In genomic region chr1:18288609-18289219, GRCh38 we compare ENCODE assay signal across 17 cellular contexts.
DNase-seq lines count a peak whose midpoint lies in the region; ATAC-seq, FAIRE-seq and TF ChIP-seq lines count a peak whose summit lies in the region.
"Had no signal": no experiment of that assay in that cellular context is flagged by ENCODE, and none has a peak within 500 bp of the region (broad histone marks: within the 10 kb centered on the region; RNA-seq: fewer than 3 reads in every experiment).

No MANE protein-coding gene starts in this region.

- ATAC-seq in stimulated activated naive CD8-positive, alpha-beta T cell treated with anti-CD3 and anti-CD28 coated beads, Interleukin-15, Interleukin-2, amounts not matched to agents 100 U/mL and 50 U/mL, for 24 hours, result no peak

- H3K9me3 Mint-ChIP-seq in Calu3 (ENCODE audit: low read depth, unreplicated experiment), result no peaks in the 10 kb centered on the region
- H3K9me3 Mint-ChIP-seq: activated naive CD8-positive, alpha-beta T cell treated with anti-CD3 and anti-CD28 coated beads for 36 hours; activated T-cell treated with anti-CD3 and anti-CD28 coated beads, Interleukin-2, amount 50 U/mL, for 24 hours; dendritic cell treated with granulocyte-macrophage colony-stimulating factor and Interleukin-4, amounts not matched to agents 40 ng/mL and 50 ng/mL, for 4 days had no signal

- BruUV-seq in Calu3 (replicated peaks; lab: Mats Ljungman, UMichigan), result no TSS peak

- H3K27ac Mint-ChIP-seq in Calu3 (ENCODE audit: unreplicated experiment), result no peak overlapping the region
- H3K27ac Mint-ChIP-seq: activated naive CD8-positive, alpha-beta T cell treated with anti-CD3 and anti-CD28 coated beads for 36 hours; activated T-cell treated with anti-CD3 and anti-CD28 coated beads, Interleukin-2, amount 50 U/mL, for 24 hours; dendritic cell treated with granulocyte-macrophage colony-stimulating factor and Interleukin-4, amounts not matched to agents 40 ng/mL and 50 ng/mL, for 4 days had no signal

- TF ChIP-seq CTCF in Calu3 (IDR thresholded peaks at IDR 0.05; ENCODE audit: unreplicated experiment), result no peak

- no peak for FAIRE-seq in frontal cortex (lab: Jason Lieb, UNC)
- FAIRE-seq: A204.1 had no signal

- no peaks in the 10 kb centered on the region for H3K4me1 Mint-ChIP-seq in Calu3 (ENCODE audit: low read depth, unreplicated experiment)
- H3K4me1 Mint-ChIP-seq: activated naive CD8-positive, alpha-beta T cell treated with anti-CD3 and anti-CD28 coated beads for 36 hours; CD14-positive monocyte had no signal

- no peak overlapping the region for H3K4me3 Mint-ChIP-seq in Calu3 (ENCODE audit: low read depth, unreplicated experiment)
- H3K4me3 Mint-ChIP-seq: activated naive CD8-positive, alpha-beta T cell treated with anti-CD3 and anti-CD28 coated beads for 36 hours; activated T-cell treated with anti-CD3 and anti-CD28 coated beads, Interleukin-2, amount 50 U/mL, for 24 hours; CD14-positive monocyte; dendritic cell treated with granulocyte-macrophage colony-stimulating factor and Interleukin-4, amounts not matched to agents 40 ng/mL and 50 ng/mL, for 4 days had no signal

- CTCF ChIA-PET in Calu3 (lab: Charles Lee), result no interaction called here

- intact Hi-C loops in Calu3 (cut with micrococcal nuclease; ENCODE audit: unreplicated experiment), result no loop called here

- DNase-seq in DMS53 (lab: John Stamatoyannopoulos, UW) (peak; percentile 28), DMS53 treated with DMSO at 0.1 percent for 48 hours (lab: John Stamatoyannopoulos, UW; ENCODE audit: unreplicated experiment) (no peak), NCI-H2107 (lab: John Stamatoyannopoulos, UW) (peak; percentile 16), SHP77 treated with DMSO at 0.1 percent for 48 hours (lab: John Stamatoyannopoulos, UW) (peak; percentile 7), left kidney (ENCODE audit: low read depth, low spot score) (peak; percentile 95), frontal cortex (ENCODE audit: low spot score in 2 of 2) (no peak), Calu3 (no peak)
- DNase-seq in stimulated activated naive CD8-positive, alpha-beta T cell treated with anti-CD3 and anti-CD28 coated beads, Interleukin-15, Interleukin-2, amounts not matched to agents 100 U/mL and 50 U/mL, for 24 hours, result no peak
- DNase-seq: activated naive CD8-positive, alpha-beta T cell treated with anti-CD3 and anti-CD28 coated beads for 36 hours; activated T-cell treated with anti-CD3 and anti-CD28 coated beads, Interleukin-2, amount 50 U/mL, for 24 hours; brain microvascular endothelial cell; retina; T-helper 9 cell; uterus had no signal

- no peaks in the 10 kb centered on the region for H3K36me3 Mint-ChIP-seq in Calu3 (ENCODE audit: insufficient read depth, unreplicated experiment)
- H3K36me3 Mint-ChIP-seq: activated naive CD8-positive, alpha-beta T cell treated with anti-CD3 and anti-CD28 coated beads for 36 hours; CD14-positive monocyte had no signal

- peaks cover 63% of the 10 kb centered on the region for H3K27me3 Mint-ChIP-seq in Calu3 (ENCODE audit: unreplicated experiment)

Comparison
In these comparisons a context has a peak if more than half of its experiments do, and no peak if none do; other contexts are left out.
1. DNase-seq: peak in DMS53 (single experiment), NCI-H2107 (single experiment), SHP77 treated with DMSO at 0.1 percent for 48 hours (single experiment) and left kidney (single experiment); none in DMS53 treated with DMSO at 0.1 percent for 48 hours (single experiment), stimulated activated naive CD8-positive, alpha-beta T cell treated with anti-CD3 and anti-CD28 coated beads, Interleukin-15, Interleukin-2, amounts not matched to agents 100 U/mL and 50 U/mL, for 24 hours (single experiment), frontal cortex (0 of 2) and Calu3 (single experiment).